ENCODE assay signal across 8 cellular contexts in genomic region chr13:100088282-100088647, GRCh38. TPM values are rescaled to one million over a fixed set of nuclear protein-coding genes. Genes with fewer than 3 reads are reported as not detected.
DNase-seq lines count a peak whose midpoint lies in the region; ATAC-seq and TF ChIP-seq lines count a peak whose summit lies in the region.

No MANE protein-coding gene starts in this region.

- H3K36me3 Mint-ChIP-seq in naive thymus-derived CD8-positive, alpha-beta T cell = peaks cover 0 to 8% (median 5%) of the 10 kb centered on the region in 3 donors

- H3K4me1 ChIP-seq in effector memory CD4-positive, alpha-beta T cell (ENCODE audit: control insufficient read depth, insufficient read depth, low read length, poor library complexity, severe bottlenecking) = no peaks in the 10 kb centered on the region

- no peak for DNase-seq in BJ (ENCODE audit: low read depth)
- DNase-seq in MG63 = peak; percentile 13
- DNase-seq in effector memory CD4-positive, alpha-beta T cell = no peak
- no peak for DNase-seq in naive thymus-derived CD8-positive, alpha-beta T cell
- no peak for DNase-seq in NCI-H526 (lab: John Stamatoyannopoulos, UW)
- no peak for DNase-seq in stimulated activated CD4-positive, alpha-beta T cell treated with anti-CD3 and anti-CD28 coated beads, Interleukin-2, amount 100 ng/mL, for 24 hours

- H3K4me3 ChIP-seq in BJ (ENCODE audit: low read depth, low read length) (peak overlapping the region; percentile 77), MG63 (peak overlapping the region; percentile 93)
- H3K4me3 ChIP-seq in effector memory CD4-positive, alpha-beta T cell (ENCODE audit: insufficient read depth, low read depth, low read length, poor library complexity, severe bottlenecking) = peak overlapping the region; percentile 73

- ATAC-seq in naive thymus-derived CD8-positive, alpha-beta T cell = no peak
- ATAC-seq in HG02571 (IDR thresholded peaks at IDR 0.05; ENCODE audit: unreplicated experiment) = no peak
- no peak for ATAC-seq in GM18505 (IDR thresholded peaks at IDR 0.05; ENCODE audit: unreplicated experiment)

- no peak for TF ChIP-seq POLR2A in GM18505 (IDR thresholded peaks at IDR 0.05; ENCODE audit: borderline replicate concordance, extremely low read depth, insufficient read depth, insufficient read length)

- TF ChIP-seq CTCF in BJ (IDR thresholded peaks at IDR 0.05; ENCODE audit: insufficient read depth, low read depth, low read length) = no peak

- H3K4me3 Mint-ChIP-seq in naive thymus-derived CD8-positive, alpha-beta T cell = peak overlapping the region; percentile 90 to 99 (median 97)

- peaks cover 0 to 2% (median 0%) of the 10 kb centered on the region in 9 donors for H3K9me3 Mint-ChIP-seq in naive thymus-derived CD8-positive, alpha-beta T cell

- no peaks in the 10 kb centered on the region for H3K27me3 Mint-ChIP-seq in naive thymus-derived CD8-positive, alpha-beta T cell

- no peaks in the 10 kb centered on the region for H3K9me3 ChIP-seq in MG63
- no peaks in the 10 kb centered on the region for H3K9me3 ChIP-seq in effector memory CD4-positive, alpha-beta T cell (ENCODE audit: control insufficient read depth, low read length)

- H3K27me3 ChIP-seq in BJ (ENCODE audit: control insufficient read depth, insufficient read depth, low read length) = no peaks in the 10 kb centered on the region
- no peaks in the 10 kb centered on the region for H3K27me3 ChIP-seq in MG63
- H3K27me3 ChIP-seq in effector memory CD4-positive, alpha-beta T cell (replicated peaks; ENCODE audit: control insufficient read depth, insufficient read depth, low read length, poor library complexity, severe bottlenecking) = no peaks in the 10 kb centered on the region

- POLR2A ChIA-PET in BJ (lab: Charles Lee) = no interaction called here
- POLR2A ChIA-PET in naive thymus-derived CD8-positive, alpha-beta T cell (lab: Charles Lee) = interaction anchor here (0.9 kb wide), 1 partner anchor 586 kb away, joined by 3 read pairs; the partner anchor contains the start of gene TMTC4

- peak overlapping the region in 7 of 10 donors; percentile 15 to 80 (median 47) for H3K27ac Mint-ChIP-seq in naive thymus-derived CD8-positive, alpha-beta T cell

- CTCF ChIA-PET in BJ (lab: Yijun Ruan, JAX) = interaction anchor here (0.8 to 2.1 kb wide), 4 partner anchors 9 to 147 kb away, joined by 3 to 5 read pairs (median 4); no protein-coding TSS in a partner anchor

- no peak overlapping the region for H3K27ac ChIP-seq in effector memory CD4-positive, alpha-beta T cell (ENCODE audit: insufficient read depth, low read length, poor library complexity, severe bottlenecking)

- H3K4me1 Mint-ChIP-seq in naive thymus-derived CD8-positive, alpha-beta T cell = peaks cover 16 to 50% (median 33%) of the 10 kb centered on the region in 4 donors

- no peaks in the 10 kb centered on the region for H3K36me3 ChIP-seq in BJ (ENCODE audit: control insufficient read depth, insufficient read depth, low read length)
- peaks cover 3% of the 10 kb centered on the region for H3K36me3 ChIP-seq in MG63
- no peaks in the 10 kb centered on the region for H3K36me3 ChIP-seq in effector memory CD4-positive, alpha-beta T cell (ENCODE audit: control insufficient read depth, insufficient read depth, low read length)

RNA-seq across cellular contexts. Expression of gene PCCA, which starts 0.6 kb away (rescaled TPM):
- polyA plus RNA-seq in BJ (2011; rRNA removed) = 3.0 and 9.1 TPM in 2 replicates
- 11.2 and 18.3 TPM in 2 replicates for polyA minus RNA-seq in BJ (2011; rRNA and poly(A)+ RNA removed)
- 3.1 and 14.2 TPM in 2 replicates for total RNA-seq in MG63 (2014; rRNA removed; shearing (Covaris generic); ENCODE audit: low replicate concordance)
- total RNA-seq in naive thymus-derived CD8-positive, alpha-beta T cell = 10 to 100 TPM; 10.9 to 13.1 TPM
- 10 to 100 TPM in 2 of 3 donors, 1 to 10 TPM in 1; 8.9 to 14.5 (median 10.3) TPM for polyA plus RNA-seq in naive thymus-derived CD8-positive, alpha-beta T cell
